9 cellular contexts compared by ENCODE assay signal in the genomic region with DNA sequence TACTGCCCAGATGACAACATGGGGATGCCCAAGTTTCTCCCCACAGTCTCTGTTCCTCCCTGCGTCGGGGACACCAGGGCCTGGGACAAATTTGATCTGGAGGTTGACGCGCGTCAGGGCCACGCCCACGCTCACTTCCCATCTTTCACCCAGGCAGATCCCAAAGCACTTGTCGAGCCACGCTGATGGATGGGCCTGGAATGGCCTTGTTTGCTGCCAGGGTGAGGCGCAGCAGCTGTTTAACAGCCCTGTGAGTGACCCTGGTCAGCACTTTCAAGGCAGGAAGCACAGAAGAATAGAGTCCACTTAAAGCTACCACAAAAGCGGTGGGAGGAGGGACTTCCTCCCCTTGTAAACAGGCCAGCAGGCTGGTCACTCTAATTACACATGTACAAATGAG.
DNase-seq lines count a peak whose midpoint lies in the region; ATAC-seq, FAIRE-seq and TF ChIP-seq lines count a peak whose summit lies in the region.
"Had no signal": no experiment of that assay in that cellular context is flagged by ENCODE, and none has a peak within 500 bp of the region (broad histone marks: within the 10 kb centered on the region; RNA-seq: fewer than 3 reads in every experiment).

No MANE protein-coding gene starts in this region.

- no peak for TF ChIP-seq CTCF in Loucy (conservative IDR thresholded peaks at IDR 0.05; ENCODE audit: low read length)
- no peak for TF ChIP-seq CTCF in astrocyte (IDR thresholded peaks at IDR 0.05; ENCODE audit: insufficient read depth, low read depth, low read length)
- TF ChIP-seq CTCF in HepG2 (CRISPR knock-in tag; IDR thresholded peaks at IDR 0.05) = no peak
- no peak for TF ChIP-seq CTCF in GM13976 (IDR thresholded peaks at IDR 0.05; ENCODE audit: borderline replicate concordance, control extremely low read depth, extremely low read depth, insufficient read depth, missing control alignments)

- TF ChIP-seq EP300 in HepG2 (IDR thresholded peaks at IDR 0.05; ENCODE audit: low read depth in 2 of 2, low read length in 2 of 2) = no peak
- TF ChIP-seq EP300 in HepG2 (CRISPR knock-in tag; IDR thresholded peaks at IDR 0.05; ENCODE audit: borderline replicate concordance) = no peak

- H3K9me3 Mint-ChIP-seq in astrocyte (ENCODE audit: unreplicated experiment) = peaks cover 2% of the 10 kb centered on the region

- H3K4me3 ChIP-seq in Loucy (ENCODE audit: low read length, poor library complexity, severe bottlenecking) = no peak overlapping the region
- H3K4me3 ChIP-seq in astrocyte (ENCODE audit: insufficient read depth, low read depth, low read length) = no peak overlapping the region
- no peak overlapping the region for H3K4me3 ChIP-seq in HepG2 (replicated peaks in 1 of 3; ENCODE audit: insufficient read depth in 1 of 3, low read depth in 2 of 3, low read length in 3 of 3)
- peak overlapping the region in 1 of 3 donors; percentile 1 for H3K4me3 ChIP-seq in skeletal muscle tissue (ENCODE audit: low read length in 3 of 3)

- H4K20me1 ChIP-seq in Loucy (ENCODE audit: insufficient read depth, low read length, poor library complexity, severe bottlenecking) = no peaks in the 10 kb centered on the region
- no peaks in the 10 kb centered on the region for H4K20me1 ChIP-seq in astrocyte (ENCODE audit: insufficient read depth, low read length)
- H4K20me1 ChIP-seq in HepG2 (ENCODE audit: insufficient read depth, low read length) = no peaks in the 10 kb centered on the region

- peak; percentile 41; the same call in 1 of the 3 replicates for ATAC-seq in HepG2
- no peak for ATAC-seq in GM18907 (IDR thresholded peaks at IDR 0.05; ENCODE audit: unreplicated experiment)

- 69% methylated on average over 11 of the region's 11 CpGs for WGBS in HepG2 (ENCODE audit: low lambda C conversion rate)

- no peak overlapping the region for H3K4me2 ChIP-seq in Loucy (ENCODE audit: low read depth, low read length, poor library complexity, severe bottlenecking)
- peak overlapping the region; percentile 2 for H3K4me2 ChIP-seq in astrocyte (ENCODE audit: low read length)
- no peak overlapping the region for H3K4me2 ChIP-seq in HepG2 (ENCODE audit: low read depth, low read length)

- peaks cover 2% of the 10 kb centered on the region for H3K36me3 Mint-ChIP-seq in astrocyte (ENCODE audit: low read depth, unreplicated experiment)

- no peak overlapping the region for H3K4me3 Mint-ChIP-seq in astrocyte (ENCODE audit: unreplicated experiment)

- H3K36me3 ChIP-seq in Loucy (ENCODE audit: insufficient read depth, low read length) = no peaks in the 10 kb centered on the region
- H3K36me3 ChIP-seq in astrocyte (ENCODE audit: insufficient read depth, low read length) = no peaks in the 10 kb centered on the region
- H3K36me3 ChIP-seq in HepG2 (replicated peaks in 1 of 2; ENCODE audit: control insufficient read depth in 1 of 2, insufficient read depth in 2 of 2, low read length in 2 of 2) = no peaks in the 10 kb centered on the region
- H3K36me3 ChIP-seq in skeletal muscle tissue (ENCODE audit: control insufficient read depth in 3 of 3, insufficient read depth in 3 of 3, low read length in 3 of 3) = no peaks in the 10 kb centered on the region

- no peaks in the 10 kb centered on the region for H3K9me3 ChIP-seq in Loucy (ENCODE audit: insufficient read depth, low read depth, low read length)
- no peaks in the 10 kb centered on the region for H3K9me3 ChIP-seq in astrocyte (ENCODE audit: insufficient read depth, low read depth, low read length)
- no peaks in the 10 kb centered on the region for H3K9me3 ChIP-seq in HepG2 (ENCODE audit: low read length)
- H3K9me3 ChIP-seq in skeletal muscle tissue (ENCODE audit: control insufficient read depth in 3 of 3, low read length in 3 of 3) = no peaks in the 10 kb centered on the region

- POLR2A ChIA-PET in HepG2 (lab: Yijun Ruan, JAX) = no interaction called here

- peaks cover 54% of the 10 kb centered on the region for H3K4me1 ChIP-seq in Loucy (ENCODE audit: insufficient read depth, low read length, poor library complexity, severe bottlenecking)
- peaks cover 13% of the 10 kb centered on the region for H3K4me1 ChIP-seq in astrocyte (ENCODE audit: insufficient read depth, low read length)
- no peaks in the 10 kb centered on the region for H3K4me1 ChIP-seq in HepG2 (ENCODE audit: insufficient read depth, low read length)
- H3K4me1 ChIP-seq in skeletal muscle tissue (ENCODE audit: control insufficient read depth in 3 of 3, insufficient read depth in 3 of 3, low read length in 3 of 3) = peaks cover 40 to 47% (median 46%) of the 10 kb centered on the region in 3 donors

- no peaks in the 10 kb centered on the region for H3F3A ChIP-seq in Loucy (ENCODE audit: low read depth)

- H3K27me3 Mint-ChIP-seq in astrocyte (ENCODE audit: low read depth, unreplicated experiment) = peaks cover 21% of the 10 kb centered on the region

- H3K9ac ChIP-seq in Loucy (ENCODE audit: low read depth, low read length, poor library complexity, severe bottlenecking) (peak overlapping the region; percentile 6), astrocyte (ENCODE audit: low read length) (no peak overlapping the region), HepG2 (ENCODE audit: insufficient read depth, low read depth, low read length) (no peak overlapping the region), skeletal muscle tissue (ENCODE audit: low read depth in 1 of 3, low read length in 3 of 3) (no peak overlapping the region)

- FAIRE-seq in astrocyte (lab: Jason Lieb, UNC) (no peak), HepG2 (lab: Jason Lieb, UNC) (no peak)

- CTCF ChIA-PET in HepG2 (lab: Yijun Ruan, JAX; ENCODE audit: low intra/inter-chr PET ratio, low total read pairs) = no interaction called here

- H3K27me3 ChIP-seq in Loucy (ENCODE audit: insufficient read depth, low read length, poor library complexity, severe bottlenecking) = no peaks in the 10 kb centered on the region
- no peaks in the 10 kb centered on the region for H3K27me3 ChIP-seq in astrocyte (ENCODE audit: insufficient read depth, low read length)
- peaks cover 0 to 28% of the 10 kb centered on the region in 2 experiments; a peak in 3 of 5 replicates for H3K27me3 ChIP-seq in HepG2 (ENCODE audit: control insufficient read depth in 1 of 2, insufficient read depth in 2 of 2, low read length in 2 of 2)
- H3K27me3 ChIP-seq in skeletal muscle tissue (ENCODE audit: control insufficient read depth in 3 of 3, insufficient read depth in 3 of 3, low read length in 3 of 3) = no peaks in the 10 kb centered on the region

- intact Hi-C loops in HepG2 (cut with micrococcal nuclease; ENCODE audit: unreplicated experiment) = no loop called here

- in situ Hi-C loops in HepG2 (cut with HindIII; ENCODE audit: extremely low pct_ligation_motif_present, low pct_unique_long_range_greater_than_20kb) (no loop called here), GM13976 (cut with MboI; ENCODE audit: low sequenced_read_pairs, unreplicated experiment) (no loop called here)

- no TSS peak for BruUV-seq in HepG2 (replicated peaks; lab: Mats Ljungman, UMichigan)

- peak; percentile 67 for DNase-seq in astrocyte (ENCODE audit: low read depth)
- DNase-seq in HepG2 (ENCODE audit: low spot score) = no peak
- no peak for DNase-seq in GM13976 (ENCODE audit: low spot score)
- DNase-seq in HCEC 1CT = no peak
- DNase-seq in NCI-H1436 treated with DMSO at 0.1 percent for 48 hours (lab: John Stamatoyannopoulos, UW) = no peak
- DNase-seq: DND-41 had no signal

- H3K79me2 ChIP-seq in Loucy (ENCODE audit: insufficient read depth, low read length) (no peaks in the 10 kb centered on the region), astrocyte (ENCODE audit: insufficient read depth, low read length) (no peaks in the 10 kb centered on the region), HepG2 (ENCODE audit: insufficient read depth, low read length) (no peaks in the 10 kb centered on the region)

- no peaks in the 10 kb centered on the region for H3K9me2 ChIP-seq in Loucy (replicated peaks; ENCODE audit: low read depth, low read length)

- H3K27ac ChIP-seq in astrocyte (ENCODE audit: low read depth, low read length) (no peak overlapping the region), HepG2 (ENCODE audit: extremely low read length, insufficient read depth, low read length) (no peak overlapping the region), skeletal muscle tissue (ENCODE audit: low read depth, low read length) (peak overlapping the region; percentile 19)

- TF ChIP-seq RAD21 in HepG2 (CRISPR knock-in tag; IDR thresholded peaks at IDR 0.05) = no peak

- H3K4me1 Mint-ChIP-seq in astrocyte (ENCODE audit: low read depth, unreplicated experiment) = peaks cover 20% of the 10 kb centered on the region

- H2AFZ ChIP-seq in Loucy (ENCODE audit: low read length) = 0 out of 2 replicates have a peak overlapping the region, but pooled peaks have one; percentile 24
- H2AFZ ChIP-seq in astrocyte (ENCODE audit: low read depth, low read length) = peak overlapping the region; percentile 76
- no peak overlapping the region for H2AFZ ChIP-seq in HepG2 (ENCODE audit: low read length)

- TF ChIP-seq POLR2A in HepG2 (IDR thresholded peaks at IDR 0.05; ENCODE audit: insufficient read depth in 1 of 2, low read depth in 2 of 2, low read length in 2 of 2) = no peak

- H3K27ac Mint-ChIP-seq in astrocyte (ENCODE audit: unreplicated experiment) = no peak overlapping the region

TF ChIP-seq in HepG2, 621 proteins besides CTCF, POLR2A, EP300 and RAD21:
- TF ChIP-seq GABPA (IDR thresholded peaks at IDR 0.05; ENCODE audit: low read depth, low read length) (no peak), GABPA (CRISPR knock-in tag; IDR thresholded peaks at IDR 0.05; ENCODE audit: low read depth) (peak; percentile 25; the same call in 1 of the 2 replicates), KLF11 (CRISPR knock-in tag; IDR thresholded peaks at IDR 0.05) (no peak), CBX5 (CRISPR knock-in tag; IDR thresholded peaks at IDR 0.05; ENCODE audit: borderline replicate concordance) (no peak)
- TF ChIP-seq, protein P1, sequence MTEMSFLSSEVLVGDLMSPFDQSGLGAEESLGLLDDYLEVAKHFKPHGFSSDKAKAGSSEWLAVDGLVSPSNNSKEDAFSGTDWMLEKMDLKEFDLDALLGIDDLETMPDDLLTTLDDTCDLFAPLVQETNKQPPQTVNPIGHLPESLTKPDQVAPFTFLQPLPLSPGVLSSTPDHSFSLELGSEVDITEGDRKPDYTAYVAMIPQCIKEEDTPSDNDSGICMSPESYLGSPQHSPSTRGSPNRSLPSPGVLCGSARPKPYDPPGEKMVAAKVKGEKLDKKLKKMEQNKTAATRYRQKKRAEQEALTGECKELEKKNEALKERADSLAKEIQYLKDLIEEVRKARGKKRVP (CRISPR knock-in tag; IDR thresholded peaks at IDR 0.05) = no peak
